17 cellular contexts compared by ENCODE assay signal in genomic region chr6:35677456-35677855, GRCh38. TPM values are rescaled to one million over a fixed set of nuclear protein-coding genes. Genes with fewer than 3 reads are reported as not detected.
A peak's percentile ranks its signal among the peaks of the same experiment; 100 is the strongest.
DNase-seq lines count a peak whose midpoint lies in the region; ATAC-seq, FAIRE-seq and TF ChIP-seq lines count a peak whose summit lies in the region.
"Had no signal": no experiment of that assay in that cellular context is flagged by ENCODE, and none has a peak within 500 bp of the region (broad histone marks: within the 10 kb centered on the region; RNA-seq: fewer than 3 reads in every experiment).

No MANE protein-coding gene starts in this region.

- no peak overlapping the region for H3K4me3 ChIP-seq in effector memory CD4-positive, alpha-beta T cell (ENCODE audit: insufficient read depth, low read depth, low read length, poor library complexity, severe bottlenecking)
- H3K4me3 ChIP-seq in spleen (no peak overlapping the region), HepG2 (replicated peaks in 1 of 3; ENCODE audit: insufficient read depth in 1 of 3, low read depth in 2 of 3, low read length in 3 of 3) (no peak overlapping the region)
- H3K4me3 ChIP-seq: lung, neural progenitor cell, right atrium auricular region, SJCRH30 had no signal

- no peak overlapping the region for H2AFZ ChIP-seq in HepG2 (ENCODE audit: low read length)
- H2AFZ ChIP-seq: neural progenitor cell had no signal

- in situ Hi-C loops in HepG2 (cut with HindIII; ENCODE audit: extremely low pct_ligation_motif_present, low pct_unique_long_range_greater_than_20kb): no loop called here

- ATAC-seq in activated T-cell treated with anti-CD3 and anti-CD28 coated beads, Interleukin-2, amount 50 U/mL, for 4 hours: no peak
- ATAC-seq in HepG2: no peak
- ATAC-seq: foreskin keratinocyte had no signal

- peaks cover 60% of the 10 kb centered on the region for H3K79me2 ChIP-seq in HepG2 (ENCODE audit: insufficient read depth, low read length)

- TF ChIP-seq RAD21 in HepG2 (CRISPR knock-in tag; IDR thresholded peaks at IDR 0.05): no peak

- H3K27me3 Mint-ChIP-seq in activated T-cell treated with anti-CD3 and anti-CD28 coated beads, Interleukin-2, amount 50 U/mL, for 4 hours (ENCODE audit: low read depth): no peaks in the 10 kb centered on the region

- peak overlapping the region; percentile 12 for H3K4me3 Mint-ChIP-seq in activated T-cell treated with anti-CD3 and anti-CD28 coated beads, Interleukin-2, amount 50 U/mL, for 4 hours
- H3K4me3 Mint-ChIP-seq: neural progenitor cell had no signal

- no peak for FAIRE-seq in HepG2 (lab: Jason Lieb, UNC)
- FAIRE-seq: endometrium had no signal

- intact Hi-C loops in spleen (cut with DNase I; ENCODE audit: low total_unique reads) (no loop called here), HepG2 (cut with micrococcal nuclease; ENCODE audit: unreplicated experiment) (no loop called here)

- no peak overlapping the region for H3K9ac ChIP-seq in HepG2 (ENCODE audit: insufficient read depth, low read depth, low read length)
- H3K9ac ChIP-seq: neural progenitor cell had no signal

- H4K20me1 ChIP-seq in HepG2 (ENCODE audit: insufficient read depth, low read length): no peaks in the 10 kb centered on the region

- no peak overlapping the region for H3K4me2 ChIP-seq in HepG2 (ENCODE audit: low read depth, low read length)
- H3K4me2 ChIP-seq: neural progenitor cell had no signal

- TF ChIP-seq CTCF in spleen (IDR thresholded peaks at IDR 0.05 in 8 of 11, conservative IDR thresholded peaks at IDR 0.05 in 3 of 11) (no peak), HepG2 (CRISPR knock-in tag; IDR thresholded peaks at IDR 0.05) (no peak)

- no peak for TF ChIP-seq EP300 in HepG2 (IDR thresholded peaks at IDR 0.05; ENCODE audit: low read depth in 2 of 2, low read length in 2 of 2)
- no peak for TF ChIP-seq EP300 in HepG2 (CRISPR knock-in tag; IDR thresholded peaks at IDR 0.05; ENCODE audit: borderline replicate concordance)

- no peaks in the 10 kb centered on the region for H3K27me3 ChIP-seq in effector memory CD4-positive, alpha-beta T cell (replicated peaks; ENCODE audit: control insufficient read depth, insufficient read depth, low read length, poor library complexity, severe bottlenecking)
- H3K27me3 ChIP-seq in spleen (replicated peaks in 1 of 7) (no peaks in the 10 kb centered on the region), HepG2 (ENCODE audit: control insufficient read depth in 1 of 2, insufficient read depth in 2 of 2, low read length in 2 of 2) (no peaks in the 10 kb centered on the region)
- H3K27me3 ChIP-seq: foreskin keratinocyte, neural progenitor cell, right atrium auricular region, SJCRH30 had no signal

- H3K9me3 Mint-ChIP-seq in activated T-cell treated with anti-CD3 and anti-CD28 coated beads, Interleukin-2, amount 50 U/mL, for 4 hours: peaks cover 3% of the 10 kb centered on the region
- H3K9me3 Mint-ChIP-seq: neural progenitor cell had no signal

- no peak for DNase-seq in activated T-cell treated with anti-CD3 and anti-CD28 coated beads, Interleukin-2, amount 50 U/mL, for 4 hours
- DNase-seq in activated T-cell treated with anti-CD3 and anti-CD28 coated beads for 4 hours (no peak), NCI-H1105 (lab: John Stamatoyannopoulos, UW) (peak; percentile 29), spleen (no peak), hippocampal formation (lab: John Stamatoyannopoulos, UW) (no peak), caudate nucleus (lab: John Stamatoyannopoulos, UW) (no peak), HepG2 (ENCODE audit: low spot score) (no peak)
- DNase-seq in effector memory CD4-positive, alpha-beta T cell: no peak
- DNase-seq: DMS153; H7; SJCRH30; stimulated activated CD4-positive, alpha-beta T cell treated with anti-CD3 and anti-CD28 coated beads, Interleukin-2, amount 100 ng/mL, for 24 hours had no signal

- H3K4me1 Mint-ChIP-seq in activated T-cell treated with anti-CD3 and anti-CD28 coated beads, Interleukin-2, amount 50 U/mL, for 4 hours (ENCODE audit: low read depth): peaks cover 87% of the 10 kb centered on the region

- H3K4me1 ChIP-seq in effector memory CD4-positive, alpha-beta T cell (ENCODE audit: control insufficient read depth, insufficient read depth, low read length, poor library complexity, severe bottlenecking): peaks cover 30% of the 10 kb centered on the region
- H3K4me1 ChIP-seq in spleen: peaks cover 16 to 100% (median 82%) of the 10 kb centered on the region in 6 donors
- no peaks in the 10 kb centered on the region for H3K4me1 ChIP-seq in HepG2 (ENCODE audit: insufficient read depth, low read length)
- H3K4me1 ChIP-seq: SJCRH30 had no signal

- BruUV-seq in HepG2 (replicated peaks; lab: Mats Ljungman, UMichigan): no TSS peak

- peaks cover 7% of the 10 kb centered on the region for H3K36me3 ChIP-seq in effector memory CD4-positive, alpha-beta T cell (ENCODE audit: control insufficient read depth, insufficient read depth, low read length)
- peaks cover 0 to 81% (median 0%) of the 10 kb centered on the region in 6 donors for H3K36me3 ChIP-seq in spleen
- H3K36me3 ChIP-seq in HepG2 (replicated peaks in 1 of 2; ENCODE audit: control insufficient read depth in 1 of 2, insufficient read depth in 2 of 2, low read length in 2 of 2): peaks cover 0 to 4% of the 10 kb centered on the region in 2 experiments; a peak in 2 of 5 replicates
- H3K36me3 ChIP-seq: neural progenitor cell, SJCRH30 had no signal

- peaks cover 3% of the 10 kb centered on the region for H3K36me3 Mint-ChIP-seq in activated T-cell treated with anti-CD3 and anti-CD28 coated beads, Interleukin-2, amount 50 U/mL, for 4 hours (ENCODE audit: insufficient read depth)

- H3K27ac ChIP-seq in effector memory CD4-positive, alpha-beta T cell (ENCODE audit: insufficient read depth, low read length, poor library complexity, severe bottlenecking): peak overlapping the region; percentile 9
- H3K27ac ChIP-seq in spleen (peak overlapping the region in 5 of 8 donors; percentile 2 to 67 (median 24)), caudate nucleus (ENCODE audit: low read depth, low read length) (no peak overlapping the region), HepG2 (ENCODE audit: extremely low read length, insufficient read depth, low read length) (no peak overlapping the region)
- H3K27ac ChIP-seq: foreskin keratinocyte, neural progenitor cell, right atrium auricular region, SJCRH30 had no signal

- POLR2A ChIA-PET in HepG2 (lab: Yijun Ruan, JAX): interaction anchor here (1.1 kb wide), 1 partner anchor 22 kb away, joined by 3 read pairs; no protein-coding TSS in a partner anchor

- WGBS in spleen, 5 donors: 88 to 94% (median 94%) methylated on average over 2 of the region's 2 CpGs
- WGBS in HepG2 (ENCODE audit: low lambda C conversion rate): 92% methylated on average over 2 of the region's 2 CpGs

- no peaks in the 10 kb centered on the region for H3K9me3 ChIP-seq in effector memory CD4-positive, alpha-beta T cell (ENCODE audit: control insufficient read depth, low read length)
- H3K9me3 ChIP-seq in spleen: no peaks in the 10 kb centered on the region
- H3K9me3 ChIP-seq in HepG2 (ENCODE audit: low read length): no peaks in the 10 kb centered on the region
- H3K9me3 ChIP-seq: right atrium auricular region, SJCRH30 had no signal

- CTCF ChIA-PET in HepG2 (lab: Yijun Ruan, JAX; ENCODE audit: low intra/inter-chr PET ratio, low total read pairs): no interaction called here

- no peak for TF ChIP-seq POLR2A in spleen (IDR thresholded peaks at IDR 0.05)
- no peak for TF ChIP-seq POLR2A in HepG2 (IDR thresholded peaks at IDR 0.05; ENCODE audit: insufficient read depth in 1 of 2, low read depth in 2 of 2, low read length in 2 of 2)

RNA-seq across cellular contexts. Expression of gene FKBP5, which starts 11.3 kb away (rescaled TPM):
- total RNA-seq in activated T-cell treated with anti-CD3 and anti-CD28 coated beads, Interleukin-2, amount 50 U/mL, for 4 hours: 10 to 100 TPM; 46.5 to 62.3 (median 59.9) TPM
- total RNA-seq in spleen: 100 to 1,000 TPM in 5 of 7 donors, 10 to 100 TPM in 2; 39.9 to 368 (median 241) TPM
- polyA plus RNA-seq in spleen: 10 to 100 TPM; 23.8 to 88.9 (median 75.9) TPM
- 17.4 and 30.9 TPM in 2 replicates for total RNA-seq in HepG2 (2016; rRNA removed; fragmentation: Illumina TruSeq; extraction: Trizol)
- total RNA-seq in HepG2 (2016; cell fraction: cytosol; rRNA removed; fragmentation: Illumina TruSeq; extraction: Trizol; ENCODE audit: low read depth): 9.1 and 9.8 TPM in 2 replicates
- total RNA-seq in HepG2 (2016; cell fraction: insoluble cytoplasmic fraction; rRNA removed; fragmentation: Illumina TruSeq; extraction: Trizol): 17.4 and 28.9 TPM in 2 replicates
- 15.6 and 16.6 TPM in 2 replicates for total RNA-seq in HepG2 (2016; cell fraction: membrane; rRNA removed; fragmentation: Illumina TruSeq; extraction: Trizol)
- total RNA-seq in HepG2 (2016; cell fraction: nucleus; rRNA removed; fragmentation: Illumina TruSeq; extraction: Trizol): 13.7 and 15.0 TPM in 2 replicates
- polyA plus RNA-seq in HepG2 (2011; rRNA removed): 6.9 and 8.0 TPM in 2 replicates
- 4.0 and 5.9 TPM in 2 replicates for polyA plus RNA-seq in HepG2 (2011; cell fraction: cytosol; rRNA removed)
- 2.9 and 3.5 TPM in 2 replicates for polyA plus RNA-seq in HepG2 (2011; cell fraction: nucleus; rRNA removed)
- 13.9 and 16.1 TPM in 2 replicates for polyA plus RNA-seq in HepG2 (2012)
- polyA plus RNA-seq in HepG2 (2016; cell fraction: cytosol; fragmentation: Illumina TruSeq; extraction: Trizol; ENCODE audit: low read depth): 2.6 and 2.8 TPM in 2 replicates
- polyA plus RNA-seq in HepG2 (2016; cell fraction: insoluble cytoplasmic fraction; fragmentation: Illumina TruSeq; extraction: Trizol; ENCODE audit: low read depth): 46.6 and 52.0 TPM in 2 replicates
- 10.4 and 11.9 TPM in 2 replicates for polyA plus RNA-seq in HepG2 (2016; cell fraction: membrane; fragmentation: Illumina TruSeq; extraction: Trizol; ENCODE audit: low read depth)
- polyA plus RNA-seq in HepG2 (2016; cell fraction: nucleus; fragmentation: Illumina TruSeq; extraction: Trizol; ENCODE audit: insufficient read depth, low read depth): 24.1 and 24.8 TPM in 2 replicates
- polyA minus RNA-seq in HepG2 (2011; rRNA and poly(A)+ RNA removed; ENCODE audit: low replicate concordance): 4.5 and 8.4 TPM in 2 replicates
- 6.9 and 7.1 TPM in 2 replicates for polyA minus RNA-seq in HepG2 (2011; cell fraction: cytosol; rRNA and poly(A)+ RNA removed)
- polyA minus RNA-seq in HepG2 (2011; cell fraction: nucleus; rRNA and poly(A)+ RNA removed): 7.6 and 10.1 TPM in 2 replicates
- total RNA-seq: SJCRH30 had no signal

RNA-seq across cellular contexts. Expression of gene ARMC12, which starts 59.4 kb away (rescaled TPM):
- under 1 TPM in 2 of 3 donors, not detected in 1; 0.32 to 0.43 TPM for total RNA-seq in activated T-cell treated with anti-CD3 and anti-CD28 coated beads, Interleukin-2, amount 50 U/mL, for 4 hours
- total RNA-seq in spleen: 1 to 10 TPM in 2 of 7 donors, under 1 TPM in 5; 0.23 to 1.6 (median 0.97) TPM
- 1 to 10 TPM; 2.0 to 4.1 (median 2.7) TPM for polyA plus RNA-seq in spleen
- total RNA-seq in HepG2 (2016; rRNA removed; fragmentation: Illumina TruSeq; extraction: Trizol): not detected in 2 replicates
- not detected in 2 replicates for total RNA-seq in HepG2 (2016; cell fraction: cytosol; rRNA removed; fragmentation: Illumina TruSeq; extraction: Trizol; ENCODE audit: low read depth)
- total RNA-seq in HepG2 (2016; cell fraction: insoluble cytoplasmic fraction; rRNA removed; fragmentation: Illumina TruSeq; extraction: Trizol): 0.17 TPM in 1 of 2 replicates, not detected in the other
- total RNA-seq in HepG2 (2016; cell fraction: membrane; rRNA removed; fragmentation: Illumina TruSeq; extraction: Trizol): not detected in 2 replicates
- total RNA-seq in HepG2 (2016; cell fraction: nucleus; rRNA removed; fragmentation: Illumina TruSeq; extraction: Trizol): not detected in 2 replicates
- polyA plus RNA-seq in HepG2 (2011; rRNA removed): 1.3 and 1.4 TPM in 2 replicates
- polyA plus RNA-seq in HepG2 (2011; cell fraction: cytosol; rRNA removed): 0.71 and 1.0 TPM in 2 replicates
- 4.4 and 4.7 TPM in 2 replicates for polyA plus RNA-seq in HepG2 (2011; cell fraction: nucleus; rRNA removed)
- 0.15 and 0.76 TPM in 2 replicates for polyA plus RNA-seq in HepG2 (2012)
- 0.15 TPM in 1 of 2 replicates, not detected in the other for polyA plus RNA-seq in HepG2 (2016; cell fraction: cytosol; fragmentation: Illumina TruSeq; extraction: Trizol; ENCODE audit: low read depth)
- not detected in 2 replicates for polyA plus RNA-seq in HepG2 (2016; cell fraction: insoluble cytoplasmic fraction; fragmentation: Illumina TruSeq; extraction: Trizol; ENCODE audit: low read depth)
- polyA plus RNA-seq in HepG2 (2016; cell fraction: membrane; fragmentation: Illumina TruSeq; extraction: Trizol; ENCODE audit: low read depth): not detected in 2 replicates
- 0.47 TPM in 1 of 2 replicates, not detected in the other for polyA plus RNA-seq in HepG2 (2016; cell fraction: nucleus; fragmentation: Illumina TruSeq; extraction: Trizol; ENCODE audit: insufficient read depth, low read depth)
- polyA minus RNA-seq in HepG2 (2011; rRNA and poly(A)+ RNA removed; ENCODE audit: low replicate concordance): 0.21 and 0.38 TPM in 2 replicates
- not detected in 2 replicates for polyA minus RNA-seq in HepG2 (2011; cell fraction: cytosol; rRNA and poly(A)+ RNA removed)
- polyA minus RNA-seq in HepG2 (2011; cell fraction: nucleus; rRNA and poly(A)+ RNA removed): 1.2 TPM in 1 of 2 replicates, not detected in the other
- total RNA-seq: SJCRH30 had no signal

Comparison
In these comparisons a context has a peak if more than half of its experiments do, and no peak if none do; other contexts are left out.
1. H3K27ac ChIP-seq: peak in effector memory CD4-positive, alpha-beta T cell (single experiment) and spleen (5 of 8); none in caudate nucleus (single experiment) and HepG2 (single experiment).